In genomic region chr6:27772261-27773001, GRCh38 we compare ENCODE assay signal across 1 cellular context.
TF ChIP-seq lines count a peak whose summit lies in the region.

No MANE protein-coding gene starts in this region.

TF ChIP-seq in HepG2, 621 proteins besides CTCF, POLR2A, EP300 and RAD21 (continued from another document and continues in another):
- TF ChIP-seq TBX2 (CRISPR knock-in tag; IDR thresholded peaks at IDR 0.05; ENCODE audit: borderline replicate concordance) (peak; percentile 72; the same call in 1 of the 2 replicates), MAFF (IDR thresholded peaks at IDR 0.05; ENCODE audit: low read depth, low read length) (peak; percentile 94), ZNF124 (CRISPR knock-in tag; IDR thresholded peaks at IDR 0.05) (peak; percentile 82), ARID3A (IDR thresholded peaks at IDR 0.05; ENCODE audit: low read depth, low read length) (no peak), TEAD2 (CRISPR knock-in tag; IDR thresholded peaks at IDR 0.05) (no peak), DMAP1 (CRISPR knock-in tag; IDR thresholded peaks at IDR 0.05) (peak; percentile 79), TAF1 (CRISPR knock-in tag; IDR thresholded peaks at IDR 0.05) (0 out of 2 replicates have a peak, but pooled peaks have one; percentile 38), TCF7 (IDR thresholded peaks at IDR 0.05; ENCODE audit: low read depth) (peak; percentile 24; the same call in 1 of the 2 replicates), ZBTB39 (CRISPR knock-in tag; IDR thresholded peaks at IDR 0.05) (peak; percentile 47; the same call in 1 of the 2 replicates), MXD3 (CRISPR knock-in tag; IDR thresholded peaks at IDR 0.05) (peak; percentile 91), HHEX (CRISPR knock-in tag; IDR thresholded peaks at IDR 0.05) (no peak; the same call in 1 of the 2 replicates), ZNF160 (CRISPR knock-in tag; IDR thresholded peaks at IDR 0.05) (peak; percentile 75; the same call in 1 of the 2 replicates), ZNF672 (CRISPR knock-in tag; IDR thresholded peaks at IDR 0.05) (no peak), NR1H2 (CRISPR knock-in tag; IDR thresholded peaks at IDR 0.05; ENCODE audit: borderline replicate concordance, low read depth) (0 out of 2 replicates have a peak, but pooled peaks have one; percentile 37), ZBTB40 (IDR thresholded peaks at IDR 0.05) (no peak), ZBTB40 (CRISPR knock-in tag; IDR thresholded peaks at IDR 0.05) (peak; percentile 84), YEATS2 (CRISPR knock-in tag; IDR thresholded peaks at IDR 0.05; ENCODE audit: borderline replicate concordance) (peak; percentile 88; the same call in 1 of the 2 replicates), IRF9 (CRISPR knock-in tag; IDR thresholded peaks at IDR 0.05; ENCODE audit: borderline replicate concordance) (0 out of 2 replicates have a peak, but pooled peaks have one; percentile 41), IKZF4 (CRISPR knock-in tag; IDR thresholded peaks at IDR 0.05; ENCODE audit: borderline replicate concordance, low read depth, not compliant biosample characterization) (peak; percentile 34), ONECUT2 (CRISPR knock-in tag; IDR thresholded peaks at IDR 0.05) (no peak), ZNF335 (CRISPR knock-in tag; IDR thresholded peaks at IDR 0.05) (peak; percentile 76), CBX1 (IDR thresholded peaks at IDR 0.05; ENCODE audit: low read depth) (peak; percentile 82), KDM4B (CRISPR knock-in tag; IDR thresholded peaks at IDR 0.05) (peak; percentile 77; the same call in 1 of the 2 replicates), ZNF333 (CRISPR knock-in tag; IDR thresholded peaks at IDR 0.05; ENCODE audit: borderline replicate concordance) (peak; percentile 92; the same call in 1 of the 2 replicates), ZHX2 (IDR thresholded peaks at IDR 0.05; ENCODE audit: low read depth) (peak; percentile 64; the same call in 1 of the 2 replicates), ZHX2 (CRISPR knock-in tag; IDR thresholded peaks at IDR 0.05; ENCODE audit: borderline replicate concordance) (no peak), ZFP90 (CRISPR knock-in tag; IDR thresholded peaks at IDR 0.05; ENCODE audit: borderline replicate concordance) (no peak), TIGD3 (CRISPR knock-in tag; IDR thresholded peaks at IDR 0.05; ENCODE audit: borderline replicate concordance) (no peak), ZBTB7B (CRISPR knock-in tag; IDR thresholded peaks at IDR 0.05) (peak; percentile 79; the same call in 1 of the 2 replicates), STAT5B (CRISPR knock-in tag; IDR thresholded peaks at IDR 0.05) (no peak), ETV5 (CRISPR knock-in tag; IDR thresholded peaks at IDR 0.05; ENCODE audit: borderline replicate concordance) (peak; percentile 88)
